ENCODE assay signal across 8 cellular contexts in genomic region chr21:15729346-15729673, GRCh38. TPM values are rescaled to one million over a fixed set of nuclear protein-coding genes. Genes with fewer than 3 reads are reported as not detected.
DNase-seq lines count a peak whose midpoint lies in the region; ATAC-seq and TF ChIP-seq lines count a peak whose summit lies in the region.

No MANE protein-coding gene starts in this region.

- H3K9me3 Mint-ChIP-seq in activated naive CD4-positive, alpha-beta T cell treated with anti-CD3 and anti-CD28 coated beads for 36 hours = no peaks in the 10 kb centered on the region
- H3K9me3 Mint-ChIP-seq in brain (no peaks in the 10 kb centered on the region), memory B cell (no peaks in the 10 kb centered on the region), type B pancreatic cell (no peaks in the 10 kb centered on the region)

- H3K4me3 Mint-ChIP-seq in activated naive CD4-positive, alpha-beta T cell treated with anti-CD3 and anti-CD28 coated beads for 36 hours = peak overlapping the region; percentile 72
- H3K4me3 Mint-ChIP-seq in brain (peak overlapping the region; percentile 84 to 92 (median 86)), memory B cell (peak overlapping the region; percentile 85), type B pancreatic cell (peak overlapping the region; percentile 89)

- no peak for TF ChIP-seq CTCF in brain (conservative IDR thresholded peaks at IDR 0.05)
- no peak for TF ChIP-seq CTCF in type B pancreatic cell (conservative IDR thresholded peaks at IDR 0.05)

- H3K4me1 Mint-ChIP-seq in activated naive CD4-positive, alpha-beta T cell treated with anti-CD3 and anti-CD28 coated beads for 36 hours (ENCODE audit: low read depth) = peaks cover 21% of the 10 kb centered on the region
- H3K4me1 Mint-ChIP-seq in brain = peaks cover 39% of the 10 kb centered on the region
- H3K4me1 Mint-ChIP-seq in memory B cell = peaks cover 15% of the 10 kb centered on the region
- H3K4me1 Mint-ChIP-seq in type B pancreatic cell (ENCODE audit: unreplicated experiment) = peaks cover 22% of the 10 kb centered on the region

- H3K36me3 Mint-ChIP-seq in activated naive CD4-positive, alpha-beta T cell treated with anti-CD3 and anti-CD28 coated beads for 36 hours (ENCODE audit: low read depth) = no peaks in the 10 kb centered on the region
- no peaks in the 10 kb centered on the region for H3K36me3 Mint-ChIP-seq in brain
- no peaks in the 10 kb centered on the region for H3K36me3 Mint-ChIP-seq in memory B cell
- H3K36me3 Mint-ChIP-seq in type B pancreatic cell = peaks cover 5% of the 10 kb centered on the region

- intact Hi-C loops in activated naive CD4-positive, alpha-beta T cell treated with anti-CD3 and anti-CD28 coated beads for 36 hours (cut with micrococcal nuclease) = loop anchor here (1.0 to 2.0 kb wide), 3 partner anchors 43 to 292 kb away; no protein-coding TSS in a partner anchor

- H3K27me3 Mint-ChIP-seq in activated naive CD4-positive, alpha-beta T cell treated with anti-CD3 and anti-CD28 coated beads for 36 hours (ENCODE audit: low read depth) = peaks cover 2% of the 10 kb centered on the region
- peaks cover 6% of the 10 kb centered on the region for H3K27me3 Mint-ChIP-seq in brain
- H3K27me3 Mint-ChIP-seq in memory B cell = no peaks in the 10 kb centered on the region
- H3K27me3 Mint-ChIP-seq in type B pancreatic cell = no peaks in the 10 kb centered on the region

- DNase-seq in activated naive CD4-positive, alpha-beta T cell treated with anti-CD3 and anti-CD28 coated beads for 36 hours = no peak
- no peak for DNase-seq in activated naive CD4-positive, alpha-beta T cell (lab: John Stamatoyannopoulos, UW)
- no peak for DNase-seq in memory B cell (ENCODE audit: low spot score in 2 of 2)
- no peak for DNase-seq in type B pancreatic cell (ENCODE audit: extremely low spot score, unreplicated experiment)
- no peak for DNase-seq in NOMO-1 treated with dmso at 0.1 percent for 144 hours (lab: John Stamatoyannopoulos, UW; ENCODE audit: unreplicated experiment)
- DNase-seq in middle frontal gyrus (ENCODE audit: extremely low spot score, low spot score) = no peak

- no peak overlapping the region for H3K27ac Mint-ChIP-seq in activated naive CD4-positive, alpha-beta T cell treated with anti-CD3 and anti-CD28 coated beads for 36 hours
- H3K27ac Mint-ChIP-seq in brain = peak overlapping the region; percentile 74 to 91 (median 80)
- peak overlapping the region; percentile 62 for H3K27ac Mint-ChIP-seq in memory B cell
- H3K27ac Mint-ChIP-seq in type B pancreatic cell = peak overlapping the region; percentile 93

- CTCF ChIA-PET in activated naive CD4-positive, alpha-beta T cell treated with anti-CD3 and anti-CD28 coated beads for 36 hours (lab: Charles Lee) = interaction anchor here (1.2 kb wide), 1 partner anchor 52 kb away, joined by 3 read pairs; no protein-coding TSS in a partner anchor

- ATAC-seq in memory B cell (ENCODE audit: low read depth) (no peak), HG03095 (IDR thresholded peaks at IDR 0.05; ENCODE audit: unreplicated experiment) (no peak)

RNA-seq across cellular contexts. Expression of gene USP25, which starts 0.5 kb away (rescaled TPM):
- total RNA-seq in activated naive CD4-positive, alpha-beta T cell treated with anti-CD3 and anti-CD28 coated beads for 36 hours = 10 to 100 TPM; 24.7 to 27.8 TPM
- 3.4 TPM for polyA plus RNA-seq in brain (ENCODE audit: insufficient read depth, low read depth, low replicate concordance)
- 49.9 and 52.0 TPM in 2 replicates for total RNA-seq in type B pancreatic cell (ENCODE audit: low replicate concordance)
